28 cellular contexts compared by ENCODE assay signal in genomic region chr12:39971348-39971747, GRCh38.
"Had no signal": no experiment of that assay in that cellular context is flagged by ENCODE, and none has a peak within 500 bp of the region (broad histone marks: within the 10 kb centered on the region; RNA-seq: fewer than 3 reads in every experiment).

No MANE protein-coding gene starts in this region.

- H3K4me2 ChIP-seq: smooth muscle cell had no signal

- H3K27me3 ChIP-seq: neutrophil, pancreas, right lobe of liver, sigmoid colon, spleen, stomach, thyroid gland, tibial nerve, upper lobe of left lung, vagina had no signal

- H3K27ac ChIP-seq: neutrophil, pancreas, prostate gland, right lobe of liver, sigmoid colon, spleen, stomach, thoracic aorta, thyroid gland, tibial nerve, upper lobe of left lung, vagina had no signal

- H3K9me3 ChIP-seq: neutrophil, pancreas, prostate gland, right lobe of liver, sigmoid colon, stomach, thyroid gland, upper lobe of left lung, vagina had no signal

- FAIRE-seq: pancreas, urothelium cell line had no signal

- ATAC-seq: naive thymus-derived CD8-positive, alpha-beta T cell; natural killer cell treated with Interleukin-12 subunit alpha and Interleukin-12 subunit beta and Interleukin-15 and Interleukin-18, amount 100 ng/mL, for 72 hours; pancreas; right cardiac atrium; right lobe of liver; stimulated activated effector memory CD8-positive, alpha-beta T cell treated with anti-CD3 and anti-CD28 coated beads, Interleukin-12 subunit alpha, Interleukin-12 subunit beta, amount 100 ng/mL, for 72 hours; stimulated activated naive B cell treated with anti-CD40 and anti-IgM and Interleukin-4, amounts not matched to agents 10 μg/mL and 1 μg/mL and 100 μg/mL, for 72 hours had no signal

- H3K4me1 ChIP-seq: prostate gland, spleen, stomach, thyroid gland, tibial nerve, upper lobe of left lung had no signal

- DNase-seq: naive thymus-derived CD8-positive, alpha-beta T cell; nephron progenitor cell; nucleus accumbens; pancreas; retina; right cardiac atrium; right lobe of liver; sigmoid colon; spleen; stimulated activated CD4-positive, alpha-beta T cell treated with anti-CD3 and anti-CD28 coated beads, Interleukin-12 subunit alpha, Interleukin-12 subunit beta, amount 100 ng/mL, for 4 hours; stimulated activated CD4-positive, alpha-beta T cell treated with anti-CD3 and anti-CD28 coated beads, Interleukin-2, amount 100 ng/mL, for 24 hours; stimulated activated CD4-positive, alpha-beta T cell treated with anti-CD3 and anti-CD28 coated beads, Interleukin-2, amount 100 ng/mL, for 48 hours; stimulated activated CD4-positive, alpha-beta T cell treated with anti-CD3 and anti-CD28 coated beads, Interleukin-4, amount 100 ng/mL, for 24 hours; stimulated activated naive B cell treated with anti-CD40 and anti-IgM and Interleukin-4, amounts not matched to agents 10 μg/mL and 1 μg/mL and 100 μg/mL, for 72 hours; stimulated activated naive CD4-positive, alpha-beta T cell treated with Interleukin-2 at 50 U/mL for 16 hours; stomach; thyroid gland; trophoblast cell; upper lobe of left lung had no signal

- H3K4me3 ChIP-seq: pancreas, prostate gland, right lobe of liver, sigmoid colon, smooth muscle cell, spleen, stomach, thoracic aorta, thyroid gland, tibial nerve, upper lobe of left lung, vagina had no signal

- H3K36me3 ChIP-seq: neutrophil, pancreas, prostate gland, right lobe of liver, sigmoid colon, spleen, stomach, thoracic aorta, thyroid gland, tibial nerve, upper lobe of left lung, vagina had no signal
